In genomic region chr2:180905002-180905401, GRCh38 we compare ENCODE assay signal across 1 cellular context.
A peak's percentile ranks its signal among the peaks of the same experiment; 100 is the strongest.
TF ChIP-seq lines count a peak whose summit lies in the region.

No MANE protein-coding gene starts in this region.

TF ChIP-seq in GM23338, 12 proteins besides CTCF, POLR2A, EP300 and RAD21 (continued from another document):
- TF ChIP-seq, protein P1, sequence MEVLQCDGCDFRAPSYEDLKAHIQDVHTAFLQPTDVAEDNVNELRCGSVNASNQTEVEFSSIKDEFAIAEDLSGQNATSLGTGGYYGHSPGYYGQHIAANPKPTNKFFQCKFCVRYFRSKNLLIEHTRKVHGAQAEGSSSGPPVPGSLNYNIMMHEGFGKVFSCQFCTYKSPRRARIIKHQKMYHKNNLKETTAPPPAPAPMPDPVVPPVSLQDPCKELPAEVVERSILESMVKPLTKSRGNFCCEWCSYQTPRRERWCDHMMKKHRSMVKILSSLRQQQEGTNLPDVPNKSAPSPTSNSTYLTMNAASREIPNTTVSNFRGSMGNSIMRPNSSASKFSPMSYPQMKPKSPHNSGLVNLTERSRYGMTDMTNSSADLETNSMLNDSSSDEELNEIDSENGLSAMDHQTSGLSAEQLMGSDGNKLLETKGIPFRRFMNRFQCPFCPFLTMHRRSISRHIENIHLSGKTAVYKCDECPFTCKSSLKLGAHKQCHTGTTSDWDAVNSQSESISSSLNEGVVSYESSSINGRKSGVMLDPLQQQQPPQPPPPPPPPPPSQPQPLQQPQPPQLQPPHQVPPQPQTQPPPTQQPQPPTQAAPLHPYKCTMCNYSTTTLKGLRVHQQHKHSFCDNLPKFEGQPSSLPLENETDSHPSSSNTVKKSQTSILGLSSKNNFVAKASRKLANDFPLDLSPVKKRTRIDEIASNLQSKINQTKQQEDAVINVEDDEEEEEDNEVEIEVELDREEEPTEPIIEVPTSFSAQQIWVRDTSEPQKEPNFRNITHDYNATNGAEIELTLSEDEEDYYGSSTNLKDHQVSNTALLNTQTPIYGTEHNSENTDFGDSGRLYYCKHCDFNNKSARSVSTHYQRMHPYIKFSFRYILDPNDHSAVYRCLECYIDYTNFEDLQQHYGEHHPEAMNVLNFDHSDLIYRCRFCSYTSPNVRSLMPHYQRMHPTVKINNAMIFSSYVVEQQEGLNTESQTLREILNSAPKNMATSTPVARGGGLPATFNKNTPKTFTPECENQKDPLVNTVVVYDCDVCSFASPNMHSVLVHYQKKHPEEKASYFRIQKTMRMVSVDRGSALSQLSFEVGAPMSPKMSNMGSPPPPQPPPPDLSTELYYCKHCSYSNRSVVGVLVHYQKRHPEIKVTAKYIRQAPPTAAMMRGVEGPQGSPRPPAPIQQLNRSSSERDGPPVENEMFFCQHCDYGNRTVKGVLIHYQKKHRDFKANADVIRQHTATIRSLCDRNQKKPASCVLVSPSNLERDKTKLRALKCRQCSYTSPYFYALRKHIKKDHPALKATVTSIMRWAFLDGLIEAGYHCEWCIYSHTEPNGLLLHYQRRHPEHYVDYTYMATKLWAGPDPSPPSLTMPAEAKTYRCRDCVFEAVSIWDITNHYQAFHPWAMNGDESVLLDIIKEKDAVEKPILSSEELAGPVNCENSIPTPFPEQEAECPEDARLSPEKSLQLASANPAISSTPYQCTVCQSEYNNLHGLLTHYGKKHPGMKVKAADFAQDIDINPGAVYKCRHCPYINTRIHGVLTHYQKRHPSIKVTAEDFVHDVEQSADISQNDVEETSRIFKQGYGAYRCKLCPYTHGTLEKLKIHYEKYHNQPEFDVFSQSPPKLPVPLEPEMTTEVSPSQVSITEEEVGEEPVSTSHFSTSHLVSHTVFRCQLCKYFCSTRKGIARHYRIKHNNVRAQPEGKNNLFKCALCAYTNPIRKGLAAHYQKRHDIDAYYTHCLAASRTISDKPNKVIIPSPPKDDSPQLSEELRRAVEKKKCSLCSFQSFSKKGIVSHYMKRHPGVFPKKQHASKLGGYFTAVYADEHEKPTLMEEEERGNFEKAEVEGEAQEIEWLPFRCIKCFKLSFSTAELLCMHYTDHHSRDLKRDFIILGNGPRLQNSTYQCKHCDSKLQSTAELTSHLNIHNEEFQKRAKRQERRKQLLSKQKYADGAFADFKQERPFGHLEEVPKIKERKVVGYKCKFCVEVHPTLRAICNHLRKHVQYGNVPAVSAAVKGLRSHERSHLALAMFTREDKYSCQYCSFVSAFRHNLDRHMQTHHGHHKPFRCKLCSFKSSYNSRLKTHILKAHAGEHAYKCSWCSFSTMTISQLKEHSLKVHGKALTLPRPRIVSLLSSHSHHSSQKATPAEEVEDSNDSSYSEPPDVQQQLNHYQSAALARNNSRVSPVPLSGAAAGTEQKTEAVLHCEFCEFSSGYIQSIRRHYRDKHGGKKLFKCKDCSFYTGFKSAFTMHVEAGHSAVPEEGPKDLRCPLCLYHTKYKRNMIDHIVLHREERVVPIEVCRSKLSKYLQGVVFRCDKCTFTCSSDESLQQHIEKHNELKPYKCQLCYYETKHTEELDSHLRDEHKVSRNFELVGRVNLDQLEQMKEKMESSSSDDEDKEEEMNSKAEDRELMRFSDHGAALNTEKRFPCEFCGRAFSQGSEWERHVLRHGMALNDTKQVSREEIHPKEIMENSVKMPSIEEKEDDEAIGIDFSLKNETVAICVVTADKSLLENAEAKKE (CRISPR knock-in tag; IDR thresholded peaks at IDR 0.05), result no peak
- TF ChIP-seq CREB1 (CRISPR knock-in tag; IDR thresholded peaks at IDR 0.05; ENCODE audit: low read depth) (0 out of 2 replicates have a peak, but pooled peaks have one; percentile 18), EZH2phosphoT487 (IDR thresholded peaks at IDR 0.05; ENCODE audit: unreplicated experiment) (no peak), NANOG (IDR thresholded peaks at IDR 0.05; ENCODE audit: borderline replicate concordance) (peak; percentile 68)
